ENCODE assay signal across 8 cellular contexts in the genomic region with DNA sequence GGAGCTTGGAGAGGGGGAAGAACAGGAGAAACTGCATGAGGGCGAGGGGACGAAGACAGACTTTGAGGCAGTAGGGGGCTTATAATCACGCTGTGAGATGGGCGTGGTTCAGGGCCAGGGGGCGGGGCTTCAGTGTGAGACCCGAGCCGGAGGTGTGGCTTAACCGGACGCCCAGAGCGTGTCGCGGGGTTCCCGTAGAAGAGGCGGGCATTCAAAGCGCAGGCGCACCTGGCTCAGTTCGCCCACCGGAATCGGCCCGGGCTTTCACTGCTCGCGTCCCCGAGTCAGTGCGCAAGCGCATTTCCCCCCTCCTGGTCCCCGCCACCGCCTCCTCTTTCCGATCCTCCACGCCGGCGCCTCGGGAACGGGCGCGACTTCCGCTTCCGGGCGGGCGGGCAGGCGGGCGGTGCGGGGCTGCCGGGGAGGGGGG. TPM values are rescaled to one million over a fixed set of nuclear protein-coding genes. Genes with fewer than 3 reads are reported as not detected.
DNase-seq lines count a peak whose midpoint lies in the region; ATAC-seq and TF ChIP-seq lines count a peak whose summit lies in the region.

No MANE protein-coding gene starts in this region.

- peak; percentile 88 to 91 for ATAC-seq in natural killer cell treated with Interleukin-12 subunit alpha and Interleukin-12 subunit beta and Interleukin-15 and Interleukin-18, amount 100 ng/mL, for 72 hours

- H3K27me3 Mint-ChIP-seq in natural killer cell treated with Interleukin-12 subunit alpha and Interleukin-12 subunit beta and Interleukin-15 and Interleukin-18, amount 100 ng/mL, for 72 hours, result no peaks in the 10 kb centered on the region

- no peaks in the 10 kb centered on the region for H3K9me3 Mint-ChIP-seq in natural killer cell treated with Interleukin-12 subunit alpha and Interleukin-12 subunit beta and Interleukin-15 and Interleukin-18, amount 100 ng/mL, for 72 hours

- H3K36me3 Mint-ChIP-seq in natural killer cell treated with Interleukin-12 subunit alpha and Interleukin-12 subunit beta and Interleukin-15 and Interleukin-18, amount 100 ng/mL, for 72 hours, result no peaks in the 10 kb centered on the region

- peak overlapping the region; percentile 88 to 95 for H3K27ac Mint-ChIP-seq in natural killer cell treated with Interleukin-12 subunit alpha and Interleukin-12 subunit beta and Interleukin-15 and Interleukin-18, amount 100 ng/mL, for 72 hours

- H3K4me3 Mint-ChIP-seq in natural killer cell treated with Interleukin-12 subunit alpha and Interleukin-12 subunit beta and Interleukin-15 and Interleukin-18, amount 100 ng/mL, for 72 hours, result peak overlapping the region; percentile 99

- TF ChIP-seq CTCF in LNCaP clone FGC (IDR thresholded peaks at IDR 0.05; ENCODE audit: control insufficient read depth, extremely low read depth, insufficient read depth) (no peak), fibroblast of mammary gland (conservative IDR thresholded peaks at IDR 0.05; ENCODE audit: control insufficient read depth, insufficient read depth, low read depth, low read length) (no peak)

- peaks cover 57 to 60% of the 10 kb centered on the region in 2 donors for H3K4me1 Mint-ChIP-seq in natural killer cell treated with Interleukin-12 subunit alpha and Interleukin-12 subunit beta and Interleukin-15 and Interleukin-18, amount 100 ng/mL, for 72 hours (ENCODE audit: low read depth in 2 of 2)

- DNase-seq in EH (ENCODE audit: low read depth) (peak; percentile 98), H4 (ENCODE audit: low spot score) (peak; percentile 100), LNCaP clone FGC (ENCODE audit: low read depth) (peak; percentile 81), RPMI7951 (ENCODE audit: low read depth) (peak; percentile 95), fibroblast of mammary gland (ENCODE audit: low read depth) (peak; percentile 96)
- DNase-seq in activated T-helper 1 cell treated with anti-CD3 and anti-CD28 coated beads, Interleukin-2, amount 50 U/mL, for 16 hours (ENCODE audit: low read depth in 1 of 2, low spot score in 1 of 2), result peak; percentile 93 to 98
- peak; percentile 99 for DNase-seq in natural killer cell treated with Interleukin-12 subunit alpha and Interleukin-12 subunit beta and Interleukin-15 and Interleukin-18, amount 100 ng/mL, for 72 hours (ENCODE audit: low spot score)
- peak; percentile 92 to 98 (median 96) for DNase-seq in stimulated activated naive CD4-positive, alpha-beta T cell (lab: John Stamatoyannopoulos, UW)

- H3K4me3 ChIP-seq in LNCaP clone FGC (ENCODE audit: low read depth, low read length) (peak overlapping the region; percentile 96), fibroblast of mammary gland (ENCODE audit: control insufficient read depth, low read depth, low read length) (peak overlapping the region; percentile 21)

RNA-seq across cellular contexts. Expression of a gene that starts 0.2 kb away (rescaled TPM):
- total RNA-seq in H4 (2014; rRNA removed; shearing (Covaris generic)), result 1.0 TPM in 2 replicates
- total RNA-seq in RPMI7951 (2014; rRNA removed; shearing (Covaris generic)), result 0.12 and 0.68 TPM in 2 replicates
- total RNA-seq in natural killer cell treated with Interleukin-12 subunit alpha and Interleukin-12 subunit beta and Interleukin-15 and Interleukin-18, amount 100 ng/mL, for 72 hours, result 10 to 100 TPM; 15.4 to 20.7 TPM

RNA-seq across cellular contexts. Expression of a gene that starts 5.1 kb away (rescaled TPM):
- 16.7 and 21.9 TPM in 2 replicates for total RNA-seq in H4 (2014; rRNA removed; shearing (Covaris generic))
- 14.7 and 16.9 TPM in 2 replicates for total RNA-seq in RPMI7951 (2014; rRNA removed; shearing (Covaris generic))
- 10 to 100 TPM; 10.6 to 14.7 TPM for total RNA-seq in natural killer cell treated with Interleukin-12 subunit alpha and Interleukin-12 subunit beta and Interleukin-15 and Interleukin-18, amount 100 ng/mL, for 72 hours

RNA-seq across cellular contexts. Expression of a gene that starts 5.9 kb away (rescaled TPM):
- total RNA-seq in H4 (2014; rRNA removed; shearing (Covaris generic)), result 5.1 and 7.8 TPM in 2 replicates
- 2.4 and 3.0 TPM in 2 replicates for total RNA-seq in RPMI7951 (2014; rRNA removed; shearing (Covaris generic))
- 10 to 100 TPM; 11.8 to 15.8 TPM for total RNA-seq in natural killer cell treated with Interleukin-12 subunit alpha and Interleukin-12 subunit beta and Interleukin-15 and Interleukin-18, amount 100 ng/mL, for 72 hours

RNA-seq across cellular contexts. Expression of a gene that starts 19.1 kb away (rescaled TPM):
- total RNA-seq in H4 (2014; rRNA removed; shearing (Covaris generic)), result 5.2 and 7.2 TPM in 2 replicates
- 1.6 and 2.6 TPM in 2 replicates for total RNA-seq in RPMI7951 (2014; rRNA removed; shearing (Covaris generic))
- 1 to 10 TPM; 2.6 to 4.5 TPM for total RNA-seq in natural killer cell treated with Interleukin-12 subunit alpha and Interleukin-12 subunit beta and Interleukin-15 and Interleukin-18, amount 100 ng/mL, for 72 hours

RNA-seq across cellular contexts. Expression of a gene that starts 24.6 kb away (rescaled TPM):
- total RNA-seq in H4 (2014; rRNA removed; shearing (Covaris generic)), result 2.5 and 4.6 TPM in 2 replicates
- 1.3 and 2.4 TPM in 2 replicates for total RNA-seq in RPMI7951 (2014; rRNA removed; shearing (Covaris generic))
- 10 to 100 TPM in 1 of 2 donors, 1 to 10 TPM in 1; 6.5 to 10.2 TPM for total RNA-seq in natural killer cell treated with Interleukin-12 subunit alpha and Interleukin-12 subunit beta and Interleukin-15 and Interleukin-18, amount 100 ng/mL, for 72 hours

Comparison
In these comparisons a context has a peak if more than half of its experiments do, and no peak if none do; other contexts are left out.
1. Peak in every context shown above with its lines: DNase-seq, ATAC-seq and H3K4me3 ChIP-seq.